ENCODE assay signal across 1 cellular context in genomic region chr15:89150762-89151305, GRCh38.
TF ChIP-seq lines count a peak whose summit lies in the region.

No MANE protein-coding gene starts in this region.

TF ChIP-seq in HepG2, 621 proteins besides CTCF, POLR2A, EP300 and RAD21 (continued from another document):
- TF ChIP-seq FOXP4 (CRISPR knock-in tag; IDR thresholded peaks at IDR 0.05), result peak; percentile 28; the same call in 1 of the 2 replicates
- no peak for TF ChIP-seq SOX13 (IDR thresholded peaks at IDR 0.05)
- TF ChIP-seq SOX13 (CRISPR knock-in tag; conservative IDR thresholded peaks at IDR 0.05 in 1 of 2, IDR thresholded peaks at IDR 0.05 in 1 of 2), result peak in 1 of 2 experiments; percentile 68; a peak in 2 of 4 replicates
- peak; percentile 32; the same call in 1 of the 2 replicates for TF ChIP-seq HMG20A (CRISPR knock-in tag; IDR thresholded peaks at IDR 0.05; ENCODE audit: borderline replicate concordance)
- no peak for TF ChIP-seq FOXA1 (IDR thresholded peaks at IDR 0.05)
- 0 out of 2 replicates have a peak, but pooled peaks have one; percentile 42 for TF ChIP-seq FOXA1 (CRISPR knock-in tag; IDR thresholded peaks at IDR 0.05)
- TF ChIP-seq NR2F6 (IDR thresholded peaks at IDR 0.05), result 0 out of 2 replicates have a peak, but pooled peaks have one; percentile 5
- TF ChIP-seq NR2F6 (CRISPR knock-in tag; IDR thresholded peaks at IDR 0.05), result no peak
- TF ChIP-seq FOXA3 (CRISPR knock-in tag; IDR thresholded peaks at IDR 0.05), result peak; percentile 64
- TF ChIP-seq SOX6 (IDR thresholded peaks at IDR 0.05), result no peak
- TF ChIP-seq SOX6 (CRISPR knock-in tag; IDR thresholded peaks at IDR 0.05), result 0 out of 2 replicates have a peak, but pooled peaks have one; percentile 13
- peak; percentile 51; the same call in 1 of the 2 replicates for TF ChIP-seq ARID5B (CRISPR knock-in tag; IDR thresholded peaks at IDR 0.05)
- no peak for TF ChIP-seq ARNTL (CRISPR knock-in tag; IDR thresholded peaks at IDR 0.05)
- peak; percentile 74 for TF ChIP-seq GATAD2A (CRISPR knock-in tag; IDR thresholded peaks at IDR 0.05)
- no peak for TF ChIP-seq MXD3 (CRISPR knock-in tag; IDR thresholded peaks at IDR 0.05)
- TF ChIP-seq CEBPB (IDR thresholded peaks at IDR 0.05; ENCODE audit: borderline replicate concordance, low read depth, low read length), result no peak
- peak; percentile 48; the same call in 1 of the 2 replicates for TF ChIP-seq HDAC2 (CRISPR knock-in tag; IDR thresholded peaks at IDR 0.05)
